9 cellular contexts compared by ENCODE assay signal in the genomic region with DNA sequence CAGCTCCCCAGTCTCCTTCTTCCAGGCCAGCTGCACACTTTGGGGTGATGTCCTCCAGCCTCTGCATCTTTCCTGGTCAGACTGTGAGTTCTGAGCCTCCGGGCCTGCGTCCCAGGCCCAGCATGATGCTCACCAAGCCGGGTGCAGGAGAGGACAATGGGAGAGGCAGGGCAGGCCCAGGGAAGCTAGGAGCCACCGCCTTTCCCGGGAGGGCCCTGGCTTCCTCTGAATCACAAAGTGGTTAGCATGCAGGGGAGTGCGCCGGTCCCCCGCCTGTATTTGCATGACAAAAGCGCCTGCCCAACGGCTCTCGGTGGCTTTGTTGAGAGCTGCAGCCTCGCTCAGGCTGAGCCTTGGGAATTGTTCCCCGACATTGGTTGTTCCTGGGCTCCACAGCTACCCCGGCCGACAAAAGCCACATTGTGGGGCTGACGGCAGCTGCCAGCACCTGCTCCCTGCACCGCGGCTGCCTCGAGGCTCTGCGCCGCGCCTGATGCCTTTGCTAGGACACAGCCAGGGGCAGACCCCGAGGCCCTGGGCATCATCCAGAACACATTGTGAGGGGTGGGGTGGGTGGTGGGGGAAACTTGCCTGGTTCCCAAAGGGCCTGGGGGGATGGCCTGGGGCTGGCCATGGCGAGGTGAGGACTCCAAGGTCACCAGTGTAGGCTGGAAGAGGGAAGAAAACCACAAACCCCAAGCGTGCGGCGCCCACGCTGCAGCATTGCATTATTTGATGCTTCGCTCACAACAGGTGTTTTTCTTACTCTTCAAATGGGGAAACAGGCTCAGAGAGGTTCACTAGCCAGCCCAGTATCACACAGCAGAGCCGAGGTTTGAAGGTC. TPM values are rescaled to one million over a fixed set of nuclear protein-coding genes. Genes with fewer than 3 reads are reported as not detected.
DNase-seq lines count a peak whose midpoint lies in the region; ATAC-seq lines count a peak whose summit lies in the region.
"Had no signal": no experiment of that assay in that cellular context is flagged by ENCODE, and none has a peak within 500 bp of the region (broad histone marks: within the 10 kb centered on the region; RNA-seq: fewer than 3 reads in every experiment).

No MANE protein-coding gene starts in this region.

- H3K4me1 ChIP-seq in HUES64 (ENCODE audit: insufficient read depth, low read length) (peaks cover 55% of the 10 kb centered on the region), NT2/D1 (ENCODE audit: insufficient read depth, insufficient read length) (peaks cover 34% of the 10 kb centered on the region)

- H3K36me3 ChIP-seq in HUES64 (ENCODE audit: insufficient read depth, low read length) (no peaks in the 10 kb centered on the region), NT2/D1 (ENCODE audit: insufficient read depth, insufficient read length, low read length) (no peaks in the 10 kb centered on the region)
- H3K36me3 ChIP-seq: left lung had no signal

- CTCF ChIA-PET in activated CD4-positive, alpha-beta T cell treated with anti-CD3 and anti-CD28 coated beads for 36 hours (lab: Charles Lee), result interaction anchor here (0.6 to 1.7 kb wide), 4 partner anchors 10 to 184 kb away, joined by 3 to 4 read pairs (median 3); no protein-coding TSS in a partner anchor

- DNase-seq in NT2/D1 (ENCODE audit: low read depth, low spot score), result peak; percentile 92
- DNase-seq in left cardiac atrium, result peak; percentile 58
- peak; percentile 84 to 99 (median 91) for DNase-seq in posterior cingulate gyrus
- DNase-seq in activated CD4-positive, alpha-beta T cell treated with anti-CD3 and anti-CD28 coated beads for 36 hours, result no peak

- no peaks in the 10 kb centered on the region for H3K9me3 Mint-ChIP-seq in activated CD4-positive, alpha-beta T cell treated with anti-CD3 and anti-CD28 coated beads for 36 hours (ENCODE audit: low read depth)

- H3K27ac Mint-ChIP-seq in activated CD4-positive, alpha-beta T cell treated with anti-CD3 and anti-CD28 coated beads for 36 hours, result no peak overlapping the region

- 15% methylated on average over 30 of the region's 30 CpGs for WGBS in HUES64

- H3K9ac ChIP-seq in HUES64 (ENCODE audit: low read depth, low read length), result peak overlapping the region; percentile 55
- peak overlapping the region; percentile 24 for H3K9ac ChIP-seq in NT2/D1 (ENCODE audit: insufficient read length, low read depth)

- H3K4me3 Mint-ChIP-seq in activated CD4-positive, alpha-beta T cell treated with anti-CD3 and anti-CD28 coated beads for 36 hours, result no peak overlapping the region

- no peaks in the 10 kb centered on the region for H3K27me3 Mint-ChIP-seq in activated CD4-positive, alpha-beta T cell treated with anti-CD3 and anti-CD28 coated beads for 36 hours

- peak overlapping the region; percentile 92 for H3K27ac ChIP-seq in HUES64 (ENCODE audit: low read depth, low read length)
- H3K27ac ChIP-seq: left lung had no signal

- intact Hi-C loops in left cardiac atrium (cut with DNase I), result no loop called here
- intact Hi-C loops in posterior cingulate gyrus (cut with DNase I), result no loop called here
- intact Hi-C loops in activated CD4-positive, alpha-beta T cell treated with anti-CD3 and anti-CD28 coated beads for 36 hours (cut with DNase I, micrococcal nuclease), result no loop called here

- H3K9me3 ChIP-seq in HUES64 (ENCODE audit: insufficient read depth, low read depth, low read length), result no peaks in the 10 kb centered on the region
- H3K9me3 ChIP-seq in NT2/D1 (ENCODE audit: insufficient read depth, low read length), result no peaks in the 10 kb centered on the region
- H3K9me3 ChIP-seq: left lung had no signal

- H3K4me1 Mint-ChIP-seq in activated CD4-positive, alpha-beta T cell treated with anti-CD3 and anti-CD28 coated beads for 36 hours, result peaks cover 43% of the 10 kb centered on the region

- POLR2A ChIA-PET in activated CD4-positive, alpha-beta T cell treated with anti-CD3 and anti-CD28 coated beads for 36 hours (lab: Charles Lee), result no interaction called here

- peak in 1 of 2 donors; percentile 78 for ATAC-seq in left cardiac atrium
- no peak for ATAC-seq in GM18502 (IDR thresholded peaks at IDR 0.05; ENCODE audit: poor library complexity, unreplicated experiment)
- no peak for ATAC-seq in GM21515 (IDR thresholded peaks at IDR 0.05; ENCODE audit: unreplicated experiment)
- no peak for ATAC-seq in HG03039 (IDR thresholded peaks at IDR 0.05; ENCODE audit: unreplicated experiment)
- no peak for ATAC-seq in activated CD4-positive, alpha-beta T cell treated with anti-CD3 and anti-CD28 coated beads for 36 hours
- ATAC-seq: left lung had no signal

- H3K27me3 ChIP-seq in HUES64 (ENCODE audit: insufficient read depth, low read length) (0 out of 2 replicates have a peak, but pooled peaks cover 4% of the 10 kb centered on the region), NT2/D1 (ENCODE audit: insufficient read depth, insufficient read length) (no peaks in the 10 kb centered on the region)

- H3K36me3 Mint-ChIP-seq in activated CD4-positive, alpha-beta T cell treated with anti-CD3 and anti-CD28 coated beads for 36 hours (ENCODE audit: low read depth), result no peaks in the 10 kb centered on the region

- no peak overlapping the region for H3K4me3 ChIP-seq in HUES64 (ENCODE audit: low read length)
- no peak overlapping the region for H3K4me3 ChIP-seq in NT2/D1 (ENCODE audit: insufficient read length, low read depth)
- H3K4me3 ChIP-seq: left lung had no signal

RNA-seq across cellular contexts. Expression of a gene that starts 20.0 kb away (rescaled TPM):
- polyA plus RNA-seq in HUES64 (2013, experiment 1 of 2), result 27.7 TPM
- 33.5 TPM for polyA plus RNA-seq in HUES64 (2013, experiment 2 of 2)
- total RNA-seq in left cardiac atrium, result 10 to 100 TPM; 34.5 to 69.9 TPM
- total RNA-seq in activated CD4-positive, alpha-beta T cell treated with anti-CD3 and anti-CD28 coated beads for 36 hours, result 100 to 1,000 TPM; 147 to 212 TPM
